Comparison of ENCODE assay signal across 8 cellular contexts in genomic region chr2:190181066-190181681, GRCh38.
DNase-seq lines count a peak whose midpoint lies in the region; ATAC-seq and TF ChIP-seq lines count a peak whose summit lies in the region.

No MANE protein-coding gene starts in this region.

- POLR2A ChIA-PET in PC-3 (lab: Charles Lee; ENCODE audit: unreplicated experiment), result no interaction called here

- ATAC-seq in GM19467 (IDR thresholded peaks at IDR 0.05; ENCODE audit: unreplicated experiment), result peak; percentile 30
- ATAC-seq in PC-3, result no peak

- TF ChIP-seq CTCF in Loucy (conservative IDR thresholded peaks at IDR 0.05; ENCODE audit: low read length) (no peak), chondrocyte (IDR thresholded peaks at IDR 0.05) (no peak), vagina (IDR thresholded peaks at IDR 0.05) (no peak), PC-3 (conservative IDR thresholded peaks at IDR 0.05; ENCODE audit: low read depth, low read length) (no peak)

- H3K4me1 ChIP-seq in Loucy (ENCODE audit: insufficient read depth, low read length, poor library complexity, severe bottlenecking), result no peaks in the 10 kb centered on the region
- H3K4me1 ChIP-seq in mucosa of rectum (ENCODE audit: control insufficient read depth in 2 of 2, insufficient read depth in 2 of 2, low read length in 2 of 2), result peaks cover 10 to 20% of the 10 kb centered on the region in 2 donors
- H3K4me1 ChIP-seq in vagina, result peaks cover 49% of the 10 kb centered on the region
- no peaks in the 10 kb centered on the region for H3K4me1 ChIP-seq in PC-3 (ENCODE audit: insufficient read depth, low read length)

- H3K9me3 ChIP-seq in Loucy (ENCODE audit: insufficient read depth, low read depth, low read length), result no peaks in the 10 kb centered on the region
- no peaks in the 10 kb centered on the region for H3K9me3 ChIP-seq in mucosa of rectum (ENCODE audit: control insufficient read depth in 2 of 2, low read length in 2 of 2)
- no peaks in the 10 kb centered on the region for H3K9me3 ChIP-seq in vagina
- H3K9me3 ChIP-seq in PC-3 (ENCODE audit: low read length), result no peaks in the 10 kb centered on the region

- H3K9me3 Mint-ChIP-seq in chondrocyte (ENCODE audit: low read depth), result no peaks in the 10 kb centered on the region

- BruUV-seq in PC-3 (replicated peaks; lab: Mats Ljungman, UMichigan), result no TSS peak

- H3K36me3 Mint-ChIP-seq in chondrocyte (ENCODE audit: low read depth), result no peaks in the 10 kb centered on the region

- intact Hi-C loops in vagina (cut with DNase I), result no loop called here
- intact Hi-C loops in PC-3 (cut with micrococcal nuclease), result loop anchor here (5.0 kb wide), 1 partner anchor 94 kb away; no protein-coding TSS in a partner anchor

- H3K27me3 Mint-ChIP-seq in chondrocyte (ENCODE audit: low read depth), result no peaks in the 10 kb centered on the region

- H3K36me3 ChIP-seq in Loucy (ENCODE audit: insufficient read depth, low read length) (no peaks in the 10 kb centered on the region), mucosa of rectum (ENCODE audit: control insufficient read depth in 2 of 2, insufficient read depth in 2 of 2, low read length in 2 of 2) (no peaks in the 10 kb centered on the region), vagina (no peaks in the 10 kb centered on the region), PC-3 (ENCODE audit: low read depth, low read length) (no peaks in the 10 kb centered on the region)

- H3K4me3 ChIP-seq in Loucy (ENCODE audit: low read length, poor library complexity, severe bottlenecking) (peak overlapping the region; percentile 64), mucosa of rectum (ENCODE audit: low read length in 2 of 2) (peak overlapping the region; percentile 83 to 85), vagina (peak overlapping the region; percentile 80 to 81), PC-3 (ENCODE audit: low read length) (no peak overlapping the region)

- H3K27ac Mint-ChIP-seq in chondrocyte (ENCODE audit: unreplicated experiment), result peak overlapping the region; percentile 55

- H3K79me2 ChIP-seq in Loucy (ENCODE audit: insufficient read depth, low read length), result no peaks in the 10 kb centered on the region
- H3K79me2 ChIP-seq in PC-3 (ENCODE audit: low read length), result no peaks in the 10 kb centered on the region

- H3K9me2 ChIP-seq in Loucy (replicated peaks; ENCODE audit: low read depth, low read length) (no peaks in the 10 kb centered on the region), PC-3 (replicated peaks; ENCODE audit: low read length) (no peaks in the 10 kb centered on the region)

- H3K4me2 ChIP-seq in Loucy (ENCODE audit: low read depth, low read length, poor library complexity, severe bottlenecking) (peak overlapping the region; percentile 31), PC-3 (ENCODE audit: low read length) (no peak overlapping the region)

- DNase-seq in DMS53 treated with DMSO at 0.1 percent for 48 hours (lab: John Stamatoyannopoulos, UW; ENCODE audit: unreplicated experiment), result peak; percentile 62
- DNase-seq in chondrocyte (ENCODE audit: low spot score), result no peak
- no peak for DNase-seq in vagina (ENCODE audit: extremely low spot score in 2 of 2)
- no peak for DNase-seq in glomerular visceral epithelial cell (ENCODE audit: extremely low spot score)
- no peak for DNase-seq in PC-3

- H3F3A ChIP-seq in Loucy (ENCODE audit: low read depth) (no peaks in the 10 kb centered on the region), PC-3 (ENCODE audit: low read length, unreplicated experiment) (no peaks in the 10 kb centered on the region)

- H4K20me1 ChIP-seq in Loucy (ENCODE audit: insufficient read depth, low read length, poor library complexity, severe bottlenecking) (no peaks in the 10 kb centered on the region), PC-3 (ENCODE audit: low read length) (no peaks in the 10 kb centered on the region)

- H3K4me1 Mint-ChIP-seq in chondrocyte (ENCODE audit: low read depth), result peaks cover 9% of the 10 kb centered on the region

- H3K9ac ChIP-seq in Loucy (ENCODE audit: low read depth, low read length, poor library complexity, severe bottlenecking), result no peak overlapping the region
- H3K9ac ChIP-seq in mucosa of rectum (ENCODE audit: low read depth in 1 of 2, low read length in 2 of 2), result peak overlapping the region; percentile 66 to 88
- no peak overlapping the region for H3K9ac ChIP-seq in PC-3 (ENCODE audit: low read length)

- CTCF ChIA-PET in PC-3 (lab: Charles Lee), result no interaction called here

- H3K27ac ChIP-seq in mucosa of rectum (ENCODE audit: low read depth in 2 of 2, low read length in 2 of 2) (peak overlapping the region; percentile 91 to 92), vagina (peak overlapping the region; percentile 96), PC-3 (ENCODE audit: low read length) (no peak overlapping the region)

- no peak overlapping the region for H2AFZ ChIP-seq in Loucy (ENCODE audit: low read length)
- H2AFZ ChIP-seq in PC-3 (ENCODE audit: low read length), result no peak overlapping the region

- H3K27me3 ChIP-seq in Loucy (ENCODE audit: insufficient read depth, low read length, poor library complexity, severe bottlenecking) (no peaks in the 10 kb centered on the region), mucosa of rectum (ENCODE audit: control insufficient read depth in 2 of 2, insufficient read depth in 2 of 2, low read length in 2 of 2) (no peaks in the 10 kb centered on the region), vagina (no peaks in the 10 kb centered on the region), PC-3 (ENCODE audit: low read length) (no peaks in the 10 kb centered on the region)

- peak overlapping the region; percentile 64 for H3K4me3 Mint-ChIP-seq in chondrocyte (ENCODE audit: unreplicated experiment)

- TF ChIP-seq POLR2A in vagina (IDR thresholded peaks at IDR 0.05), result no peak

Comparison
In these comparisons a context has a peak if more than half of its experiments do, and no peak if none do; other contexts are left out.
1. H3K9ac ChIP-seq: peak in mucosa of rectum (2 of 2); none in Loucy (single experiment) and PC-3 (single experiment).